In genomic region chr2:1571477-1572417, GRCh38 we compare ENCODE assay signal across 17 cellular contexts.
DNase-seq lines count a peak whose midpoint lies in the region; ATAC-seq and TF ChIP-seq lines count a peak whose summit lies in the region.
"Had no signal": no experiment of that assay in that cellular context is flagged by ENCODE, and none has a peak within 500 bp of the region (broad histone marks: within the 10 kb centered on the region; RNA-seq: fewer than 3 reads in every experiment).

No MANE protein-coding gene starts in this region.

- H3K9me3 Mint-ChIP-seq in H9: peaks cover 9 to 13% of the 10 kb centered on the region in 2 experiments

- H2BK20ac ChIP-seq in H9 (ENCODE audit: low read depth, low read length, poor library complexity, severe bottlenecking): no peak overlapping the region

- H3K14ac ChIP-seq in H9 (ENCODE audit: insufficient read depth, low read length): no peak overlapping the region

- H3K23ac ChIP-seq in H9 (ENCODE audit: insufficient read length, low read depth, low read length): no peak overlapping the region

- H3K4me1 ChIP-seq in H9 (ENCODE audit: insufficient read depth, low read length): no peaks in the 10 kb centered on the region
- H3K4me1 ChIP-seq in skeletal muscle satellite cell (ENCODE audit: control insufficient read depth, insufficient read depth, low read length): peaks cover 18% of the 10 kb centered on the region
- H3K4me1 ChIP-seq: BLaER1 treated with 17β-estradiol and CSF1 and Interleukin-3, amounts not matched to agents 10 nM and 100 nM had no signal

- no peaks in the 10 kb centered on the region for H4K20me1 ChIP-seq in H9 (ENCODE audit: control insufficient read depth, insufficient read depth, insufficient read length)

- H3K9ac ChIP-seq in H9 (ENCODE audit: extremely low read depth, insufficient read length, low read length) (no peak overlapping the region), skeletal muscle satellite cell (ENCODE audit: low read depth, low read length) (no peak overlapping the region)
- H3K9ac ChIP-seq: BLaER1 treated with 17β-estradiol and CSF1 and Interleukin-3, amounts not matched to agents 10 nM and 100 nM had no signal

- intact Hi-C loops in left ventricle myocardium superior (cut with micrococcal nuclease): no loop called here

- H4K5ac ChIP-seq in H9 (ENCODE audit: insufficient read length, low read depth, low read length): no peak overlapping the region

- H3K36me3 Mint-ChIP-seq in H9 (ENCODE audit: insufficient read depth in 1 of 3, low read depth in 3 of 3): peaks cover 8 to 9% (median 8%) of the 10 kb centered on the region in 3 experiments
- H3K36me3 Mint-ChIP-seq: CD8-positive, alpha-beta memory T cell had no signal

- no peaks in the 10 kb centered on the region for H3K23me2 ChIP-seq in H9 (ENCODE audit: insufficient read length, low read depth, low read length, poor library complexity, severe bottlenecking)

- no peak overlapping the region for H3K4me3 Mint-ChIP-seq in H9
- H3K4me3 Mint-ChIP-seq: CD8-positive, alpha-beta memory T cell; GM23338 had no signal

- no peak for TF ChIP-seq CTCF in H9 (conservative IDR thresholded peaks at IDR 0.05)

- 0 out of 4 replicates have a peak, but pooled peaks cover 0 to 6% of the 10 kb centered on the region in 2 experiments for H3K4me1 Mint-ChIP-seq in H9
- H3K4me1 Mint-ChIP-seq: CD8-positive, alpha-beta memory T cell; GM23338 had no signal

- H3K79me2 ChIP-seq in H9 (ENCODE audit: insufficient read depth, low read length): no peaks in the 10 kb centered on the region

- H3K27ac ChIP-seq in H9 (ENCODE audit: insufficient read length, low read depth, low read length): no peak overlapping the region
- H3K27ac ChIP-seq: BLaER1 treated with 17β-estradiol and CSF1 and Interleukin-3, amounts not matched to agents 10 nM and 100 nM had no signal

- no peak overlapping the region for H3K56ac ChIP-seq in H9 (ENCODE audit: insufficient read length, low read depth, low read length)

- no peak overlapping the region for H3T11ph ChIP-seq in H9 (ENCODE audit: low read length)

- WGBS in H9 (ENCODE audit: extremely low coverage, insufficient read length, low lambda C conversion rate): no CpG with 5 or more reads among the region's 17 CpGs

- no peak overlapping the region for H3K4ac ChIP-seq in H9 (ENCODE audit: low read depth, low read length)

- no peak overlapping the region for H2BK5ac ChIP-seq in H9 (ENCODE audit: insufficient read length, low read length)

- no peak overlapping the region for H3K4me2 ChIP-seq in H9 (ENCODE audit: insufficient read depth, insufficient read length, low read length)
- H3K4me2 ChIP-seq in skeletal muscle satellite cell (ENCODE audit: low read length): peak overlapping the region; percentile 53
- H3K4me2 ChIP-seq: BLaER1 treated with 17β-estradiol and CSF1 and Interleukin-3, amounts not matched to agents 10 nM and 100 nM; GM23338 had no signal

- no peak overlapping the region for H2AFZ ChIP-seq in H9 (ENCODE audit: low read length)
- H2AFZ ChIP-seq: GM23338 had no signal

- no peak overlapping the region for H2BK120ac ChIP-seq in H9 (ENCODE audit: low read depth, low read length, poor library complexity, severe bottlenecking)

- no peaks in the 10 kb centered on the region for H3K27me3 Mint-ChIP-seq in H9 (ENCODE audit: low read depth)

- H4K91ac ChIP-seq in H9 (ENCODE audit: insufficient read length, low read depth, low read length): no peak overlapping the region

- H4K8ac ChIP-seq in H9 (replicated peaks; ENCODE audit: insufficient read length, low read depth, low read length): no peak overlapping the region

- peak overlapping the region in 1 of 3 experiments; percentile 40; a peak in 2 of 7 replicates for H3K27ac Mint-ChIP-seq in H9
- H3K27ac Mint-ChIP-seq: CD8-positive, alpha-beta memory T cell; GM23338 had no signal

- no peak overlapping the region for H2BK15ac ChIP-seq in H9 (ENCODE audit: low read depth, low read length)

- H2BK12ac ChIP-seq in H9 (ENCODE audit: insufficient read length, low read depth, low read length): no peak overlapping the region

- H3K79me1 ChIP-seq in H9 (ENCODE audit: insufficient read depth, low read depth, low read length, poor library complexity, severe bottlenecking): no peaks in the 10 kb centered on the region

- no peak overlapping the region for H2AK5ac ChIP-seq in H9 (ENCODE audit: insufficient read length, low read length)

- H3K27me3 ChIP-seq in H9 (ENCODE audit: insufficient read depth, low read length) (no peaks in the 10 kb centered on the region), skeletal muscle satellite cell (ENCODE audit: control insufficient read depth, insufficient read depth, low read length) (peaks cover 3% of the 10 kb centered on the region)
- H3K27me3 ChIP-seq: BLaER1 treated with 17β-estradiol and CSF1 and Interleukin-3, amounts not matched to agents 10 nM and 100 nM had no signal

- ATAC-seq in left ventricle myocardium superior: no peak
- ATAC-seq: GM23338, HCT116 had no signal

- peak; percentile 9 for DNase-seq in H9
- peak; percentile 26 for DNase-seq in NCI-H69 (lab: John Stamatoyannopoulos, UW)
- DNase-seq in left ventricle myocardium superior: peak; percentile 24
- DNase-seq in activated CD4-positive, alpha-beta T cell treated with anti-CD3 and anti-CD28 coated beads, Interleukin-2, amount 50 U/mL, for 4 hours: no peak
- DNase-seq in activated CD8-positive, alpha-beta memory T cell treated with anti-CD3 and anti-CD28 coated beads, Interleukin-2, amount 50 U/mL, for 4 hours: no peak
- DNase-seq in NCI-H2171 treated with DMSO at 0.1 percent for 48 hours (lab: John Stamatoyannopoulos, UW): no peak
- DNase-seq: CD8-positive, alpha-beta memory T cell; DMS79; NCI-H1092 treated with DMSO at 0.1 percent for 48 hours; NCI-H2081; NCI-H446 treated with DMSO at 0.1 percent for 48 hours; NCI-H82; OCI-M1 had no signal

- no peaks in the 10 kb centered on the region for H3K36me3 ChIP-seq in skeletal muscle satellite cell (ENCODE audit: insufficient read depth, low read length)
- H3K36me3 ChIP-seq: BLaER1 treated with 17β-estradiol and CSF1 and Interleukin-3, amounts not matched to agents 10 nM and 100 nM had no signal

- no peak overlapping the region for H3K18ac ChIP-seq in H9 (ENCODE audit: insufficient read length, low read depth, low read length)

- peak overlapping the region; percentile 7 for H3K4me3 ChIP-seq in skeletal muscle satellite cell (ENCODE audit: low read length)
- H3K4me3 ChIP-seq: BLaER1 treated with 17β-estradiol and CSF1 and Interleukin-3, amounts not matched to agents 10 nM and 100 nM; GM23338 had no signal

- no peaks in the 10 kb centered on the region for H3K9me3 ChIP-seq in H9 (ENCODE audit: control insufficient read depth, low read depth, low read length)
- H3K9me3 ChIP-seq in skeletal muscle satellite cell (replicated peaks; ENCODE audit: low read length): no peaks in the 10 kb centered on the region

Comparison
In these comparisons a context has a peak if more than half of its experiments do, and no peak if none do; other contexts are left out.
1. DNase-seq: peak in H9 (single experiment), NCI-H69 (single experiment) and left ventricle myocardium superior (single experiment); none in activated CD4-positive, alpha-beta T cell treated with anti-CD3 and anti-CD28 coated beads, Interleukin-2, amount 50 U/mL, for 4 hours (0 of 2), activated CD8-positive, alpha-beta memory T cell treated with anti-CD3 and anti-CD28 coated beads, Interleukin-2, amount 50 U/mL, for 4 hours (single experiment) and NCI-H2171 treated with DMSO at 0.1 percent for 48 hours (single experiment).